2 cellular contexts compared by ENCODE assay signal in the genomic region with DNA sequence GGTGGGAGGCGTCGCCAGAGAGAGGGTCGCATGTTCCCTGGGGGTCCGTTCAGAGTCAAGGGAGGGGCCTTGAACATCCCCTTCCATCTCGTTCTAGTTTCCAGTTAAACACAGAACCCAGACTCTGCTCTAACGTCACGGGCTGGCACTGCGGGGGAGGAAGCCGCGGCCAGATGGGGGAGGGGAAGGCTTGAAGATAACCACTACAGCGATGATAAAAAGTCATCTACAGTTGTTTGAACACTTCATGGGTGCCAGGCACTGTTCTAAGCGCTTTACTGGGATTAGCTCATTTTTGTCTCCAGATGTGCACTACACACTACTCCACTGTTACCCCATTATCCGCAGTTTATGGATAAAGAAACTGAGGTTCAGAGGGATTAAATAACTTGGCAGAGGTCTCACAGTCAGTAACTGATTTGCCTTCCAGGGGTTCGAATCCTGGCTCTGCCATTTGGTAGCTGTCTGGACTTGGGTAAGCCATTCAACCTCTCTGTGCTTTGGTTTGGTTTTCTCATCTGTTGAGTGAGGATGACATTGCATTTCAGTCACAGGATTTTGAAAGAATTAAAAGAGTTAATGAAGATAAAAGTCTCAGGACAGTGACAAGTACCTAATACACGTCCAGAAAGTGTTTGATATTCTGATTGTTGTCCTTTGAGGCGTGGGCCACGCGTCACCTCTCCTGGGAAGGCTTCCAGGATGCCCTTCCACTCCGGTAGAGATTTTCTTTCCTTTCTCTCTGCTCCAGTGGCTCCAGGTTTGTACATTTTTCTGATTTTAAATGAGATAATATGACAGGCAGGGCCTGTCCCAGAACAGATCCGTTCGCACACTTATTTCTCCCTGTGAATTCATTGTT.
TF ChIP-seq lines count a peak whose summit lies in the region.

No MANE protein-coding gene starts in this region.

TF ChIP-seq in SK-N-SH, 30 proteins besides CTCF, POLR2A, EP300 and RAD21:
- TF ChIP-seq MAX (IDR thresholded peaks at IDR 0.05; ENCODE audit: low read depth) (no peak), POLR2AphosphoS5 (IDR thresholded peaks at IDR 0.05; ENCODE audit: low read depth, low read length) (no peak), MXI1 (IDR thresholded peaks at IDR 0.05; ENCODE audit: low read depth, low read length) (no peak), USF1 (IDR thresholded peaks at IDR 0.05; ENCODE audit: borderline replicate concordance, low read depth) (no peak), PBX3 (IDR thresholded peaks at IDR 0.05) (no peak), ELF1 (IDR thresholded peaks at IDR 0.05) (no peak), YY1 (IDR thresholded peaks at IDR 0.05; ENCODE audit: low read depth) (no peak), TEAD4 (IDR thresholded peaks at IDR 0.05; ENCODE audit: borderline replicate concordance, insufficient read depth) (no peak), FOSL2 (IDR thresholded peaks at IDR 0.05; ENCODE audit: borderline replicate concordance, low read depth) (no peak), GATA2 (CRISPR knock-in tag; IDR thresholded peaks at IDR 0.05) (no peak)
- TF ChIP-seq, protein P1, sequence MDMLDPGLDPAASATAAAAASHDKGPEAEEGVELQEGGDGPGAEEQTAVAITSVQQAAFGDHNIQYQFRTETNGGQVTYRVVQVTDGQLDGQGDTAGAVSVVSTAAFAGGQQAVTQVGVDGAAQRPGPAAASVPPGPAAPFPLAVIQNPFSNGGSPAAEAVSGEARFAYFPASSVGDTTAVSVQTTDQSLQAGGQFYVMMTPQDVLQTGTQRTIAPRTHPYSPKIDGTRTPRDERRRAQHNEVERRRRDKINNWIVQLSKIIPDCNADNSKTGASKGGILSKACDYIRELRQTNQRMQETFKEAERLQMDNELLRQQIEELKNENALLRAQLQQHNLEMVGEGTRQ (IDR thresholded peaks at IDR 0.05; ENCODE audit: borderline replicate concordance, low read depth, low read length), result no peak

TF ChIP-seq in SK-N-SH treated with all-trans-retinoic acid at 6 μM for 48 hours, 23 proteins besides CTCF, POLR2A, EP300 and RAD21:
- TF ChIP-seq TCF4 (CRISPR knock-in tag; IDR thresholded peaks at IDR 0.05; ENCODE audit: borderline replicate concordance), result no peak
- no peak for TF ChIP-seq ARNTL (CRISPR knock-in tag; IDR thresholded peaks at IDR 0.05; ENCODE audit: borderline replicate concordance, low read depth)
- TF ChIP-seq, protein P2, sequence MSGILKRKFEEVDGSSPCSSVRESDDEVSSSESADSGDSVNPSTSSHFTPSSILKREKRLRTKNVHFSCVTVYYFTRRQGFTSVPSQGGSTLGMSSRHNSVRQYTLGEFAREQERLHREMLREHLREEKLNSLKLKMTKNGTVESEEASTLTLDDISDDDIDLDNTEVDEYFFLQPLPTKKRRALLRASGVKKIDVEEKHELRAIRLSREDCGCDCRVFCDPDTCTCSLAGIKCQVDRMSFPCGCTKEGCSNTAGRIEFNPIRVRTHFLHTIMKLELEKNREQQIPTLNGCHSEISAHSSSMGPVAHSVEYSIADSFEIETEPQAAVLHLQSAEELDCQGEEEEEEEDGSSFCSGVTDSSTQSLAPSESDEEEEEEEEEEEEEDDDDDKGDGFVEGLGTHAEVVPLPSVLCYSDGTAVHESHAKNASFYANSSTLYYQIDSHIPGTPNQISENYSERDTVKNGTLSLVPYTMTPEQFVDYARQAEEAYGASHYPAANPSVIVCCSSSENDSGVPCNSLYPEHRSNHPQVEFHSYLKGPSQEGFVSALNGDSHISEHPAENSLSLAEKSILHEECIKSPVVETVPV (CRISPR knock-in tag; IDR thresholded peaks at IDR 0.05), result no peak
- no peak for TF ChIP-seq ZNF8 (CRISPR knock-in tag; IDR thresholded peaks at IDR 0.05)
- no peak for TF ChIP-seq GLIS3 (CRISPR knock-in tag; IDR thresholded peaks at IDR 0.05)
